Comparison of ENCODE assay signal across 25 cellular contexts in genomic region chr21:45998871-45999580, GRCh38. TPM values are rescaled to one million over a fixed set of nuclear protein-coding genes. Genes with fewer than 3 reads are reported as not detected.
A peak's percentile ranks its signal among the peaks of the same experiment; 100 is the strongest.
DNase-seq lines count a peak whose midpoint lies in the region; ATAC-seq and TF ChIP-seq lines count a peak whose summit lies in the region.
"Had no signal": no experiment of that assay in that cellular context is flagged by ENCODE, and none has a peak within 500 bp of the region (broad histone marks: within the 10 kb centered on the region; RNA-seq: fewer than 3 reads in every experiment).

No MANE protein-coding gene starts in this region.

- no peaks in the 10 kb centered on the region for H3K4me1 ChIP-seq in Peyer's patch
- H3K4me1 ChIP-seq: foreskin keratinocyte had no signal

- H3K27ac Mint-ChIP-seq in immature natural killer cell = no peak overlapping the region
- H3K27ac Mint-ChIP-seq: activated CD4-positive, alpha-beta T cell treated with anti-CD3 and anti-CD28 coated beads, Interleukin-2, amount 10 ng/mL, durations not matched to agents 24 days and 14 days; activated naive CD8-positive, alpha-beta T cell; B cell; dendritic cell treated with granulocyte-macrophage colony-stimulating factor and Interleukin-4, amounts not matched to agents 40 ng/mL and 50 ng/mL, for 4 days; type B pancreatic cell had no signal

- H3K4me3 Mint-ChIP-seq in immature natural killer cell = no peak overlapping the region
- H3K4me3 Mint-ChIP-seq: activated CD4-positive, alpha-beta T cell treated with anti-CD3 and anti-CD28 coated beads, Interleukin-2, amount 10 ng/mL, durations not matched to agents 24 days and 14 days; activated naive CD8-positive, alpha-beta T cell; B cell; dendritic cell treated with granulocyte-macrophage colony-stimulating factor and Interleukin-4, amounts not matched to agents 40 ng/mL and 50 ng/mL, for 4 days; type B pancreatic cell had no signal

- peak; percentile 4 for DNase-seq in activated CD4-positive, alpha-beta T cell treated with anti-CD3 and anti-CD28 coated beads for 1 hour
- no peak for DNase-seq in activated CD4-positive, alpha-beta T cell treated with anti-CD3 and anti-CD28 coated beads for 48 hours
- DNase-seq in Peyer's patch (peak; percentile 9 to 40 (median 32)), iPS-NIHi11 (ENCODE audit: low spot score) (peak; percentile 11), posterior cingulate gyrus (peak in 6 of 10 donors; percentile 3 to 82 (median 34)), NCI-H1930 (lab: John Stamatoyannopoulos, UW) (no peak), immature natural killer cell (no peak)
- DNase-seq: activated CD4-positive, alpha-beta T cell treated with anti-CD3 and anti-CD28 coated beads, Interleukin-2, amount 10 ng/mL, durations not matched to agents 24 days and 14 days; brain microvascular endothelial cell; COR-L47; foreskin keratinocyte; Kasumi-1; NCI-H1105; NCI-H2107; NCI-H510A treated with DMSO at 0.1 percent for 48 hours; nucleus accumbens had no signal

- H3K4me1 Mint-ChIP-seq in immature natural killer cell = no peaks in the 10 kb centered on the region
- H3K4me1 Mint-ChIP-seq: activated CD4-positive, alpha-beta T cell treated with anti-CD3 and anti-CD28 coated beads, Interleukin-2, amount 10 ng/mL, durations not matched to agents 24 days and 14 days; B cell had no signal

- no peaks in the 10 kb centered on the region for H3K27me3 ChIP-seq in Peyer's patch
- H3K27me3 ChIP-seq: brain microvascular endothelial cell, foreskin keratinocyte had no signal

- peaks cover 0 to 20% (median 0%) of the 10 kb centered on the region in 3 donors for H3K36me3 ChIP-seq in Peyer's patch

- peak overlapping the region in 1 of 4 donors; percentile 12 for H3K27ac ChIP-seq in Peyer's patch
- H3K27ac ChIP-seq: 22Rv1, brain microvascular endothelial cell, epithelial cell of prostate, foreskin keratinocyte had no signal

- no peak for TF ChIP-seq CTCF in Peyer's patch (IDR thresholded peaks at IDR 0.05)

- H3K9me3 Mint-ChIP-seq in immature natural killer cell = no peaks in the 10 kb centered on the region
- H3K9me3 Mint-ChIP-seq: activated CD4-positive, alpha-beta T cell treated with anti-CD3 and anti-CD28 coated beads, Interleukin-2, amount 10 ng/mL, durations not matched to agents 24 days and 14 days; type B pancreatic cell had no signal

- TF ChIP-seq POLR2A in Peyer's patch (IDR thresholded peaks at IDR 0.05) = no peak

- no peaks in the 10 kb centered on the region for H3K36me3 Mint-ChIP-seq in immature natural killer cell
- H3K36me3 Mint-ChIP-seq: activated naive CD8-positive, alpha-beta T cell; type B pancreatic cell had no signal

- H3K4me3 ChIP-seq in Peyer's patch = no peak overlapping the region

- ATAC-seq in GM19467 (IDR thresholded peaks at IDR 0.05; ENCODE audit: unreplicated experiment) = no peak
- ATAC-seq: foreskin keratinocyte; SK-N-SH treated with all-trans-retinoic acid at 6 μM for 48 hours; stimulated activated naive CD8-positive, alpha-beta T cell treated with anti-CD3 and anti-CD28 coated beads, Interleukin-15, Interleukin-2, amounts not matched to agents 100 U/mL and 50 U/mL, for 24 hours had no signal

- H3K27me3 Mint-ChIP-seq in immature natural killer cell (ENCODE audit: low read depth in 3 of 3) = peaks cover 0 to 3% (median 0%) of the 10 kb centered on the region in 3 donors
- H3K27me3 Mint-ChIP-seq: activated CD4-positive, alpha-beta T cell treated with anti-CD3 and anti-CD28 coated beads, Interleukin-2, amount 10 ng/mL, durations not matched to agents 24 days and 14 days; activated naive CD8-positive, alpha-beta T cell; B cell; dendritic cell treated with granulocyte-macrophage colony-stimulating factor and Interleukin-4, amounts not matched to agents 40 ng/mL and 50 ng/mL, for 4 days; type B pancreatic cell had no signal

- no peaks in the 10 kb centered on the region for H3K9me3 ChIP-seq in Peyer's patch

- intact Hi-C loops in posterior cingulate gyrus (cut with DNase I) = no loop called here

RNA-seq across cellular contexts. Expression of gene COL6A1, which starts 17.5 kb away (rescaled TPM):
- 100 to 1,000 TPM in 3 of 4 donors, 10 to 100 TPM in 1; 37.7 to 458 (median 161) TPM for total RNA-seq in Peyer's patch
- polyA plus RNA-seq in immature natural killer cell = under 1 TPM in 2 of 3 donors, not detected in 1; 0.17 to 0.18 TPM

Comparison
In these comparisons a context has a peak if more than half of its experiments do, and no peak if none do; other contexts are left out.
1. DNase-seq: peak in activated CD4-positive, alpha-beta T cell treated with anti-CD3 and anti-CD28 coated beads for 1 hour (single experiment), Peyer's patch (3 of 3), iPS-NIHi11 (single experiment) and posterior cingulate gyrus (6 of 10); none in activated CD4-positive, alpha-beta T cell treated with anti-CD3 and anti-CD28 coated beads for 48 hours (single experiment), NCI-H1930 (0 of 2) and immature natural killer cell (0 of 3).